ENCODE assay signal across 10 cellular contexts in genomic region chr1:41003127-41003639, GRCh38. TPM values are rescaled to one million over a fixed set of nuclear protein-coding genes. Genes with fewer than 3 reads are reported as not detected.
DNase-seq lines count a peak whose midpoint lies in the region; ATAC-seq and TF ChIP-seq lines count a peak whose summit lies in the region.
"Had no signal": no experiment of that assay in that cellular context is flagged by ENCODE, and none has a peak within 500 bp of the region (broad histone marks: within the 10 kb centered on the region; RNA-seq: fewer than 3 reads in every experiment).

No MANE protein-coding gene starts in this region.

- TF ChIP-seq CTCF in DOHH2 (IDR thresholded peaks at IDR 0.05; ENCODE audit: low read depth, low read length, poor library complexity, severe bottlenecking) (no peak), KMS-11 (conservative IDR thresholded peaks at IDR 0.05; ENCODE audit: low read depth, low read length) (no peak), mammary epithelial cell (conservative IDR thresholded peaks at IDR 0.05 in 1 of 2, IDR thresholded peaks at IDR 0.05 in 1 of 2; ENCODE audit: extremely low read depth in 1 of 2, insufficient read depth in 1 of 2, low read depth in 1 of 2, low read length in 2 of 2) (no peak)

- ATAC-seq in sciatic nerve = peak; percentile 20
- ATAC-seq in GM21381 (IDR thresholded peaks at IDR 0.05; ENCODE audit: unreplicated experiment) = no peak

- in situ Hi-C loops in mammary epithelial cell (cut with MboI; ENCODE audit: low sequenced_read_pairs in 2 of 2) = loop anchor here in 1 of 2 donors (25.0 kb wide), 1 partner anchor 234 kb away; the partner anchor contains the start of gene SCMH1

- H3K9me3 ChIP-seq in DOHH2 (ENCODE audit: control insufficient read depth, insufficient read depth, low read length) (no peaks in the 10 kb centered on the region), mammary epithelial cell (replicated peaks; ENCODE audit: insufficient read depth, low read length) (no peaks in the 10 kb centered on the region)

- no TSS peak for BruUV-seq in mammary epithelial cell (replicated peaks; lab: Mats Ljungman, UMichigan)

- WGBS in mammary epithelial cell (ENCODE audit: low coverage, missing lambda C conversion rate) = 92% methylated on average over 9 of the region's 9 CpGs

- H3K9me2 ChIP-seq in DOHH2 (replicated peaks; ENCODE audit: control insufficient read depth, low read length) = no peaks in the 10 kb centered on the region

- CTCF ChIA-PET in mammary epithelial cell (lab: Charles Lee; ENCODE audit: low non-redundant PET) = interaction anchor here (0.7 to 1.0 kb wide), 2 partner anchors 51 to 160 kb away, joined by 5 read pairs; no protein-coding TSS in a partner anchor

- H3K9ac ChIP-seq in KMS-11 (no peak overlapping the region; the same call in 1 of the 2 replicates), mammary epithelial cell (ENCODE audit: insufficient read depth, low read length) (no peak overlapping the region)

- dilution Hi-C loops in mammary epithelial cell (cut with HindIII; ENCODE audit: low sequenced_read_pairs) = no loop called here

- H3K4me3 ChIP-seq in DOHH2 (ENCODE audit: low read length) (no peak overlapping the region), KMS-11 (IDR thresholded peaks at IDR 0.05; ENCODE audit: insufficient read depth, low read depth, low read length) (no peak overlapping the region), mammary epithelial cell (replicated peaks in 1 of 3; ENCODE audit: insufficient read depth in 1 of 3, low read depth in 2 of 3, low read length in 3 of 3) (no peak overlapping the region)
- H3K4me3 ChIP-seq: skin epidermis had no signal

- H3K4me2 ChIP-seq in DOHH2 (ENCODE audit: low read length) (peak overlapping the region; percentile 16), KMS-11 (peak overlapping the region; percentile 39), mammary epithelial cell (ENCODE audit: insufficient read depth, low read depth, low read length) (peak overlapping the region; percentile 12)

- intact Hi-C loops in mammary epithelial cell (cut with micrococcal nuclease) (loop anchor here (1.0 to 10.0 kb wide), 5 partner anchors 24 to 432 kb away; partner anchors contain the start of gene CTPS1), sciatic nerve (cut with DNase I) (no loop called here)

- H3K79me2 ChIP-seq in DOHH2 (ENCODE audit: control insufficient read depth, low read length) (peaks cover 31% of the 10 kb centered on the region), KMS-11 (ENCODE audit: insufficient read depth, low read depth) (peaks cover 27% of the 10 kb centered on the region), mammary epithelial cell (ENCODE audit: insufficient read depth, low read length) (peaks cover 34% of the 10 kb centered on the region)

- H3F3A ChIP-seq in DOHH2 (ENCODE audit: control insufficient read depth, insufficient read depth) = peaks cover 12% of the 10 kb centered on the region; the same call in 1 of the 2 replicates

- H3K36me3 ChIP-seq in DOHH2 (ENCODE audit: control insufficient read depth, low read length) (peaks cover 96% of the 10 kb centered on the region), KMS-11 (ENCODE audit: insufficient read depth) (peaks cover 30% of the 10 kb centered on the region; the same call in 1 of the 2 replicates), mammary epithelial cell (ENCODE audit: insufficient read depth, low read length) (peaks cover 47% of the 10 kb centered on the region)

- peaks cover 25% of the 10 kb centered on the region for H3K4me1 ChIP-seq in DOHH2 (ENCODE audit: control insufficient read depth, low read length)
- peaks cover 64% of the 10 kb centered on the region for H3K4me1 ChIP-seq in KMS-11 (ENCODE audit: low read depth, poor library complexity, severe bottlenecking)
- peaks cover 45% of the 10 kb centered on the region for H3K4me1 ChIP-seq in mammary epithelial cell (ENCODE audit: insufficient read depth, low read length)

- DNase-seq in mammary epithelial cell = no peak
- DNase-seq in sciatic nerve (ENCODE audit: low spot score) = no peak
- DNase-seq in T-helper 1 cell = no peak
- no peak for DNase-seq in stimulated activated CD4-positive, alpha-beta T cell treated with anti-CD3 and anti-CD28 coated beads, Interleukin-4, amount 100 ng/mL, for 24 hours
- no peak for DNase-seq in COLO668 (lab: John Stamatoyannopoulos, UW; ENCODE audit: unreplicated experiment)
- DNase-seq: NCI-H1436 had no signal

- H2AFZ ChIP-seq in KMS-11 (ENCODE audit: low read depth) = no peak overlapping the region
- no peak overlapping the region for H2AFZ ChIP-seq in mammary epithelial cell (ENCODE audit: low read depth, low read length)

- H4K20me1 ChIP-seq in DOHH2 (ENCODE audit: control insufficient read depth, insufficient read depth, low read depth, low read length) = peaks cover 13% of the 10 kb centered on the region; the same call in 1 of the 2 replicates
- H4K20me1 ChIP-seq in KMS-11 (ENCODE audit: insufficient read depth) = 0 out of 2 replicates have a peak, but pooled peaks cover 12% of the 10 kb centered on the region
- H4K20me1 ChIP-seq in mammary epithelial cell (ENCODE audit: insufficient read depth, low read length) = no peaks in the 10 kb centered on the region

- H3K27me3 ChIP-seq in DOHH2 (ENCODE audit: control insufficient read depth, low read length) (no peaks in the 10 kb centered on the region), KMS-11 (ENCODE audit: insufficient read depth, low read depth) (no peaks in the 10 kb centered on the region), mammary epithelial cell (ENCODE audit: insufficient read depth, low read length) (no peaks in the 10 kb centered on the region)

- H3K27ac ChIP-seq in DOHH2 (ENCODE audit: low read depth, low read length) (peak overlapping the region; percentile 32), KMS-11 (peak overlapping the region; percentile 71), mammary epithelial cell (ENCODE audit: insufficient read depth, low read depth, low read length) (peak overlapping the region; percentile 38)

RNA-seq across cellular contexts. Expression of gene SLFNL1, which starts 18.3 kb away (rescaled TPM):
- total RNA-seq in mammary epithelial cell (under 1 TPM; 0.12 to 0.17 TPM), sciatic nerve (0.62 TPM)
- polyA plus RNA-seq in mammary epithelial cell = 0.02 TPM
- polyA minus RNA-seq in mammary epithelial cell = not detected

RNA-seq across cellular contexts. Expression of gene CTPS1, which starts 23.7 kb away (rescaled TPM):
- total RNA-seq in mammary epithelial cell (10 to 100 TPM; 24.0 to 80.2 TPM), sciatic nerve (23.5 TPM)
- 54.3 TPM for polyA plus RNA-seq in mammary epithelial cell
- 90.9 TPM for polyA minus RNA-seq in mammary epithelial cell
